In genomic region chr19:53520547-53521372, GRCh38 we compare ENCODE assay signal across 1 cellular context.
TF ChIP-seq lines count a peak whose summit lies in the region.

No MANE protein-coding gene starts in this region.

TF ChIP-seq in WTC11, 78 proteins besides CTCF, POLR2A, EP300 and RAD21 (continued from another document):
- TF ChIP-seq STAT6 (CRISPR knock-in tag; conservative IDR thresholded peaks at IDR 0.05; ENCODE audit: low read depth), result no peak
- TF ChIP-seq JAZF1 (CRISPR knock-in tag; IDR thresholded peaks at IDR 0.05), result no peak
- no peak for TF ChIP-seq RELA (CRISPR knock-in tag; IDR thresholded peaks at IDR 0.05; ENCODE audit: borderline replicate concordance)
- TF ChIP-seq OVOL2 (CRISPR knock-in tag; IDR thresholded peaks at IDR 0.05; ENCODE audit: borderline replicate concordance), result no peak
- no peak for TF ChIP-seq PRDM15 (CRISPR knock-in tag; IDR thresholded peaks at IDR 0.05)
- 0 out of 2 replicates have a peak, but pooled peaks have one; percentile 59 for TF ChIP-seq SMAD3 (CRISPR knock-in tag; IDR thresholded peaks at IDR 0.05; ENCODE audit: borderline replicate concordance)
- TF ChIP-seq EMX1 (CRISPR knock-in tag; IDR thresholded peaks at IDR 0.05), result no peak
- TF ChIP-seq ZNF425 (CRISPR knock-in tag; conservative IDR thresholded peaks at IDR 0.05), result no peak
- peak; percentile 56; the same call in 1 of the 2 replicates for TF ChIP-seq FOXP1 (CRISPR knock-in tag; IDR thresholded peaks at IDR 0.05; ENCODE audit: borderline replicate concordance)
- TF ChIP-seq TP53 (CRISPR knock-in tag; IDR thresholded peaks at IDR 0.05), result peak; percentile 72; the same call in 1 of the 2 replicates
- TF ChIP-seq ARID4B (CRISPR knock-in tag; IDR thresholded peaks at IDR 0.05; ENCODE audit: borderline replicate concordance), result no peak; the same call in none of the 2 replicates
- TF ChIP-seq SOX15 (CRISPR knock-in tag; IDR thresholded peaks at IDR 0.05), result no peak
- TF ChIP-seq ESRRA (CRISPR knock-in tag; IDR thresholded peaks at IDR 0.05; ENCODE audit: borderline replicate concordance), result no peak
- no peak for TF ChIP-seq ERG (CRISPR knock-in tag; IDR thresholded peaks at IDR 0.05)
- peak; percentile 77; the same call in 1 of the 2 replicates for TF ChIP-seq FOXP4 (CRISPR knock-in tag; IDR thresholded peaks at IDR 0.05)
- TF ChIP-seq ZBTB43 (CRISPR knock-in tag; IDR thresholded peaks at IDR 0.05), result peak; percentile 87; the same call in 1 of the 2 replicates
- TF ChIP-seq ZNF396 (CRISPR knock-in tag; IDR thresholded peaks at IDR 0.05; ENCODE audit: borderline replicate concordance), result no peak
- TF ChIP-seq KAT7 (CRISPR knock-in tag; IDR thresholded peaks at IDR 0.05; ENCODE audit: borderline replicate concordance), result no peak
- TF ChIP-seq TCF7 (CRISPR knock-in tag; IDR thresholded peaks at IDR 0.05; ENCODE audit: low read depth), result no peak
- TF ChIP-seq JUN (CRISPR knock-in tag; IDR thresholded peaks at IDR 0.05), result 0 out of 2 replicates have a peak, but pooled peaks have one; percentile 28
